20 cellular contexts compared by ENCODE assay signal in genomic region chr3:38581774-38582173, GRCh38.
DNase-seq lines count a peak whose midpoint lies in the region; ATAC-seq and TF ChIP-seq lines count a peak whose summit lies in the region.
"Had no signal": no experiment of that assay in that cellular context is flagged by ENCODE, and none has a peak within 500 bp of the region (broad histone marks: within the 10 kb centered on the region; RNA-seq: fewer than 3 reads in every experiment).

No MANE protein-coding gene starts in this region.

- H3K4me1 Mint-ChIP-seq in activated naive CD4-positive, alpha-beta T cell treated with anti-CD3 and anti-CD28 coated beads, Interleukin-2, amount 10 ng/mL, durations not matched to agents 7 days and 5 days = no peaks in the 10 kb centered on the region

- H3K9me3 Mint-ChIP-seq in activated naive CD4-positive, alpha-beta T cell treated with anti-CD3 and anti-CD28 coated beads, Interleukin-2, amount 10 ng/mL, durations not matched to agents 7 days and 5 days = no peaks in the 10 kb centered on the region
- H3K9me3 Mint-ChIP-seq: CD4-positive, alpha-beta T cell had no signal

- peak; percentile 9 for DNase-seq in activated naive CD4-positive, alpha-beta T cell treated with anti-CD3 and anti-CD28 coated beads, Interleukin-2, amount 10 ng/mL, durations not matched to agents 7 days and 5 days
- no peak for DNase-seq in activated naive CD4-positive, alpha-beta T cell treated with anti-CD3 and anti-CD28 coated beads, Interleukin-2, amount 50 U/mL, for 16 hours
- DNase-seq in Peyer's patch (peak in 2 of 3 donors; percentile 24 to 37), right cardiac atrium (no peak), transverse colon (peak; percentile 2), putamen (ENCODE audit: low spot score) (no peak), NCI-H1930 (lab: John Stamatoyannopoulos, UW) (no peak), EL (no peak)
- DNase-seq: AML-193; Calu3; CD4-positive, alpha-beta T cell; DMS79 treated with DMSO at 0.1 percent for 48 hours; GDM1; KBM-7; NCI-H1436 treated with DMSO at 0.1 percent for 48 hours; NCI-H2107; NCI-H226; NCI-H69 had no signal

- no peaks in the 10 kb centered on the region for H3K36me3 ChIP-seq in Peyer's patch
- no peaks in the 10 kb centered on the region for H3K36me3 ChIP-seq in transverse colon
- H3K36me3 ChIP-seq: HAP-1 had no signal

- no peaks in the 10 kb centered on the region for H3K36me3 Mint-ChIP-seq in activated naive CD4-positive, alpha-beta T cell treated with anti-CD3 and anti-CD28 coated beads, Interleukin-2, amount 10 ng/mL, durations not matched to agents 7 days and 5 days

- H3K27ac ChIP-seq in Peyer's patch (no peak overlapping the region), right cardiac atrium (ENCODE audit: low read length) (peak overlapping the region; percentile 68), transverse colon (no peak overlapping the region)
- H3K27ac ChIP-seq: HL-60 had no signal

- 82% methylated on average over 2 of the region's 2 CpGs for WGBS in right cardiac atrium
- 76% methylated on average over 2 of the region's 2 CpGs; no CpG with 5 or more reads in 1 of the 2 donors for WGBS in transverse colon (ENCODE audit: low coverage in 1 of 2), 2 donors

- no peak overlapping the region for H3K4me3 Mint-ChIP-seq in activated naive CD4-positive, alpha-beta T cell treated with anti-CD3 and anti-CD28 coated beads, Interleukin-2, amount 10 ng/mL, durations not matched to agents 7 days and 5 days
- H3K4me3 Mint-ChIP-seq: CD4-positive, alpha-beta T cell had no signal

- no peak overlapping the region for H3K4me3 ChIP-seq in Peyer's patch
- no peak overlapping the region for H3K4me3 ChIP-seq in right cardiac atrium (ENCODE audit: low read length)
- H3K4me3 ChIP-seq in transverse colon = no peak overlapping the region
- H3K4me3 ChIP-seq: HAP-1 had no signal

- intact Hi-C loops in right cardiac atrium (cut with DNase I) (no loop called here), transverse colon (cut with DNase I; ENCODE audit: low total_unique reads) (no loop called here)

- in situ Hi-C loops in transverse colon (cut with MboI; ENCODE audit: low pct_ligation_motif_present in 1 of 4, low pct_unique_long_range_greater_than_20kb in 1 of 4, low sequenced_read_pairs in 3 of 4) = no loop called here

- no peak for TF ChIP-seq EP300 in transverse colon (IDR thresholded peaks at IDR 0.05; ENCODE audit: low read depth)

- H3K27ac Mint-ChIP-seq in activated naive CD4-positive, alpha-beta T cell treated with anti-CD3 and anti-CD28 coated beads, Interleukin-2, amount 10 ng/mL, durations not matched to agents 7 days and 5 days = no peak overlapping the region
- H3K27ac Mint-ChIP-seq: CD4-positive, alpha-beta T cell had no signal

- no peak for TF ChIP-seq POLR2A in Peyer's patch (IDR thresholded peaks at IDR 0.05)
- no peak for TF ChIP-seq POLR2A in transverse colon (IDR thresholded peaks at IDR 0.05)

- CTCF ChIA-PET in activated naive CD4-positive, alpha-beta T cell treated with anti-CD3 and anti-CD28 coated beads, Interleukin-2, amount 10 ng/mL, durations not matched to agents 7 days and 5 days (lab: Charles Lee) = no interaction called here

- no peaks in the 10 kb centered on the region for H3K9me3 ChIP-seq in Peyer's patch
- no peaks in the 10 kb centered on the region for H3K9me3 ChIP-seq in right cardiac atrium (ENCODE audit: control insufficient read depth, low read length)
- H3K9me3 ChIP-seq in transverse colon = no peaks in the 10 kb centered on the region
- H3K9me3 ChIP-seq: HAP-1 had no signal

- no peaks in the 10 kb centered on the region for H3K27me3 ChIP-seq in Peyer's patch
- no peaks in the 10 kb centered on the region for H3K27me3 ChIP-seq in right cardiac atrium (ENCODE audit: control insufficient read depth, insufficient read depth)
- no peaks in the 10 kb centered on the region for H3K27me3 ChIP-seq in transverse colon

- no peak for ATAC-seq in right cardiac atrium

- TF ChIP-seq CTCF in Peyer's patch (IDR thresholded peaks at IDR 0.05) (no peak), transverse colon (IDR thresholded peaks at IDR 0.05) (no peak)

- no peaks in the 10 kb centered on the region for H3K4me1 ChIP-seq in Peyer's patch
- peaks cover 15% of the 10 kb centered on the region for H3K4me1 ChIP-seq in right cardiac atrium (ENCODE audit: control insufficient read depth, insufficient read depth, low read length)
- H3K4me1 ChIP-seq in transverse colon = no peaks in the 10 kb centered on the region
- H3K4me1 ChIP-seq: HAP-1 had no signal

- H3K27me3 Mint-ChIP-seq in activated naive CD4-positive, alpha-beta T cell treated with anti-CD3 and anti-CD28 coated beads, Interleukin-2, amount 10 ng/mL, durations not matched to agents 7 days and 5 days = no peaks in the 10 kb centered on the region
- H3K27me3 Mint-ChIP-seq: CD4-positive, alpha-beta T cell had no signal

Comparison
In these comparisons a context has a peak if more than half of its experiments do, and no peak if none do; other contexts are left out.
1. DNase-seq: peak in activated naive CD4-positive, alpha-beta T cell treated with anti-CD3 and anti-CD28 coated beads, Interleukin-2, amount 10 ng/mL, durations not matched to agents 7 days and 5 days (single experiment), Peyer's patch (2 of 3) and transverse colon (single experiment); none in activated naive CD4-positive, alpha-beta T cell treated with anti-CD3 and anti-CD28 coated beads, Interleukin-2, amount 50 U/mL, for 16 hours (single experiment), right cardiac atrium (0 of 3), putamen (single experiment), NCI-H1930 (0 of 2) and EL (single experiment).